ENCODE assay signal across 8 cellular contexts in genomic region chr4:169225058-169225751, GRCh38. TPM values are rescaled to one million over a fixed set of nuclear protein-coding genes. Genes with fewer than 3 reads are reported as not detected.
DNase-seq lines count a peak whose midpoint lies in the region; ATAC-seq, FAIRE-seq and TF ChIP-seq lines count a peak whose summit lies in the region.

No MANE protein-coding gene starts in this region.

- no peak for FAIRE-seq in urothelium cell line (lab: Jason Lieb, UNC)
- FAIRE-seq in HepG2 (lab: Jason Lieb, UNC), result no peak

- no peak for TF ChIP-seq RAD21 in HepG2 (CRISPR knock-in tag; IDR thresholded peaks at IDR 0.05)

- TF ChIP-seq CTCF in heart left ventricle (IDR thresholded peaks at IDR 0.05) (no peak), right atrium auricular region (IDR thresholded peaks at IDR 0.05) (no peak), fibroblast of lung (conservative IDR thresholded peaks at IDR 0.05 in 1 of 2, IDR thresholded peaks at IDR 0.05 in 1 of 2; ENCODE audit: low read depth in 1 of 2, low read length in 2 of 2) (no peak), HepG2 (CRISPR knock-in tag; IDR thresholded peaks at IDR 0.05) (no peak)

- H3K79me2 ChIP-seq in fibroblast of lung (ENCODE audit: control insufficient read depth, insufficient read depth, low read length), result peaks cover 46% of the 10 kb centered on the region
- no peaks in the 10 kb centered on the region for H3K79me2 ChIP-seq in HepG2 (ENCODE audit: insufficient read depth, low read length)

- peak overlapping the region in 2 of 12 donors; percentile 21 to 61 for H3K27ac ChIP-seq in heart left ventricle
- H3K27ac ChIP-seq in right atrium auricular region, result no peak overlapping the region
- peak overlapping the region; percentile 46 for H3K27ac ChIP-seq in fibroblast of lung (ENCODE audit: insufficient read depth, low read length)
- H3K27ac ChIP-seq in HepG2 (ENCODE audit: extremely low read length, insufficient read depth, low read length), result no peak overlapping the region

- in situ Hi-C loops in HepG2 (cut with HindIII; ENCODE audit: extremely low pct_ligation_motif_present, low pct_unique_long_range_greater_than_20kb), result no loop called here

- BruUV-seq in HepG2 (replicated peaks; lab: Mats Ljungman, UMichigan), result no TSS peak

- 88 to 95% (median 92%) methylated on average over 4 of the region's 4 CpGs for WGBS in heart left ventricle, 4 donors
- WGBS in HepG2 (ENCODE audit: low lambda C conversion rate), result 91% methylated on average over 4 of the region's 4 CpGs

- no peaks in the 10 kb centered on the region for H3K9me3 ChIP-seq in heart left ventricle
- H3K9me3 ChIP-seq in right atrium auricular region, result no peaks in the 10 kb centered on the region
- H3K9me3 ChIP-seq in fibroblast of lung (ENCODE audit: control insufficient read depth, insufficient read depth, low read depth, low read length), result no peaks in the 10 kb centered on the region
- no peaks in the 10 kb centered on the region for H3K9me3 ChIP-seq in HepG2 (ENCODE audit: low read length)

- H2AFZ ChIP-seq in fibroblast of lung (ENCODE audit: low read length) (no peak overlapping the region), HepG2 (ENCODE audit: low read length) (no peak overlapping the region)

- H4K20me1 ChIP-seq in fibroblast of lung (ENCODE audit: control insufficient read depth, extremely low read depth, insufficient read depth, low read length) (no peaks in the 10 kb centered on the region), HepG2 (ENCODE audit: insufficient read depth, low read length) (no peaks in the 10 kb centered on the region)

- POLR2A ChIA-PET in HepG2 (lab: Yijun Ruan, JAX), result no interaction called here

- H3K4me2 ChIP-seq in fibroblast of lung (ENCODE audit: extremely low read depth, insufficient read depth, low read length) (peak overlapping the region; percentile 42), HepG2 (ENCODE audit: low read depth, low read length) (no peak overlapping the region)

- H3K9ac ChIP-seq in fibroblast of lung (ENCODE audit: insufficient read depth, low read length) (no peak overlapping the region), HepG2 (ENCODE audit: insufficient read depth, low read depth, low read length) (no peak overlapping the region)

- no peaks in the 10 kb centered on the region for H3K27me3 ChIP-seq in heart left ventricle
- no peaks in the 10 kb centered on the region for H3K27me3 ChIP-seq in right atrium auricular region
- H3K27me3 ChIP-seq in fibroblast of lung (ENCODE audit: control insufficient read depth, insufficient read depth, low read length), result no peaks in the 10 kb centered on the region
- no peaks in the 10 kb centered on the region for H3K27me3 ChIP-seq in HepG2 (ENCODE audit: control insufficient read depth in 1 of 2, insufficient read depth in 2 of 2, low read length in 2 of 2)

- ATAC-seq in heart left ventricle (peak in 3 of 4 donors; percentile 61 to 74 (median 65)), HepG2 (no peak)

- TF ChIP-seq POLR2A in heart left ventricle (IDR thresholded peaks at IDR 0.05) (no peak), HepG2 (IDR thresholded peaks at IDR 0.05; ENCODE audit: insufficient read depth in 1 of 2, low read depth in 2 of 2, low read length in 2 of 2) (no peak)

- CTCF ChIA-PET in HepG2 (lab: Yijun Ruan, JAX; ENCODE audit: low intra/inter-chr PET ratio, low total read pairs), result no interaction called here

- TF ChIP-seq EP300 in HepG2 (IDR thresholded peaks at IDR 0.05; ENCODE audit: low read depth in 2 of 2, low read length in 2 of 2), result no peak
- TF ChIP-seq EP300 in HepG2 (CRISPR knock-in tag; IDR thresholded peaks at IDR 0.05; ENCODE audit: borderline replicate concordance), result no peak

- no peak for DNase-seq in heart left ventricle
- DNase-seq in right atrium auricular region (ENCODE audit: low spot score), result no peak
- peak; percentile 95 for DNase-seq in M059J (ENCODE audit: low read depth)
- DNase-seq in fibroblast of lung (ENCODE audit: low read depth in 2 of 2), result peak; percentile 94 to 98
- peak; percentile 69 for DNase-seq in urothelium cell line (ENCODE audit: low spot score)
- no peak for DNase-seq in HepG2 (ENCODE audit: low spot score)
- DNase-seq in activated naive CD4-positive, alpha-beta T cell treated with anti-CD3 and anti-CD28 coated beads, Interleukin-2, amount 50 U/mL, for 16 hours, result no peak
- DNase-seq in NCI-H2107 treated with DMSO at 0.1 percent for 48 hours (lab: John Stamatoyannopoulos, UW; ENCODE audit: unreplicated experiment), result no peak

- H3K4me3 ChIP-seq in heart left ventricle (no peak overlapping the region), right atrium auricular region (no peak overlapping the region), fibroblast of lung (replicated peaks in 1 of 4; ENCODE audit: control extremely low read depth in 1 of 4, insufficient read depth in 1 of 4, low read depth in 3 of 4, low read length in 4 of 4) (no peak overlapping the region), HepG2 (replicated peaks in 1 of 3; ENCODE audit: insufficient read depth in 1 of 3, low read depth in 2 of 3, low read length in 3 of 3) (no peak overlapping the region)

- intact Hi-C loops in heart left ventricle (cut with DNase I), result no loop called here
- intact Hi-C loops in HepG2 (cut with micrococcal nuclease; ENCODE audit: unreplicated experiment), result no loop called here

- H3K36me3 ChIP-seq in heart left ventricle, result no peaks in the 10 kb centered on the region
- no peaks in the 10 kb centered on the region for H3K36me3 ChIP-seq in right atrium auricular region
- H3K36me3 ChIP-seq in fibroblast of lung (ENCODE audit: control insufficient read depth, insufficient read depth, low read length), result no peaks in the 10 kb centered on the region
- H3K36me3 ChIP-seq in HepG2 (replicated peaks in 1 of 2; ENCODE audit: control insufficient read depth in 1 of 2, insufficient read depth in 2 of 2, low read length in 2 of 2), result no peaks in the 10 kb centered on the region

- H3K4me1 ChIP-seq in heart left ventricle (peaks cover 0 to 24% (median 18%) of the 10 kb centered on the region in 12 donors), right atrium auricular region (peaks cover 0 to 22% of the 10 kb centered on the region in 2 donors), fibroblast of lung (ENCODE audit: control insufficient read depth, extremely low read depth, insufficient read depth, low read length) (peaks cover 20% of the 10 kb centered on the region), HepG2 (ENCODE audit: insufficient read depth, low read length) (peaks cover 18% of the 10 kb centered on the region)

TF ChIP-seq in HepG2, 621 proteins besides CTCF, POLR2A, EP300 and RAD21:
- TF ChIP-seq ZNF597 (CRISPR knock-in tag; IDR thresholded peaks at IDR 0.05) (no peak), ARHGAP35 (CRISPR knock-in tag; IDR thresholded peaks at IDR 0.05; ENCODE audit: borderline replicate concordance) (no peak), BORCS8-MEF2B (CRISPR knock-in tag; IDR thresholded peaks at IDR 0.05) (no peak)

RNA-seq across cellular contexts. Expression of gene SH3RF1, which starts 45.6 kb away (rescaled TPM):
- total RNA-seq in heart left ventricle (10 to 100 TPM in 5 of 9 donors, 1 to 10 TPM in 4; 7.1 to 17.2 (median 10.2) TPM), right atrium auricular region (10 to 100 TPM in 1 of 2 donors, 1 to 10 TPM in 1; 7.8 to 12.4 TPM), fibroblast of lung (10.5 and 13.0 TPM in 2 replicates), HepG2 (2016; rRNA removed; fragmentation: Illumina TruSeq; extraction: Trizol) (3.2 and 3.8 TPM in 2 replicates)
- polyA plus RNA-seq in heart left ventricle (1 to 10 TPM; 1.7 to 6.6 TPM), fibroblast of lung (15.7 and 18.8 TPM in 2 replicates), HepG2 (2011; rRNA removed) (3.1 and 3.2 TPM in 2 replicates)
- 5.0 and 7.9 TPM in 2 replicates for total RNA-seq in M059J (2014; rRNA removed; shearing (Covaris generic))
- polyA plus RNA-seq in fibroblast of lung (2012), result 10.6 and 16.4 TPM in 2 replicates
- polyA minus RNA-seq in fibroblast of lung (ENCODE audit: low replicate concordance), result 69.2 and 74.1 TPM in 2 replicates
- 1.3 and 2.3 TPM in 2 replicates for total RNA-seq in HepG2 (2016; cell fraction: cytosol; rRNA removed; fragmentation: Illumina TruSeq; extraction: Trizol; ENCODE audit: low read depth)
- 3.0 and 3.3 TPM in 2 replicates for total RNA-seq in HepG2 (2016; cell fraction: insoluble cytoplasmic fraction; rRNA removed; fragmentation: Illumina TruSeq; extraction: Trizol)
- total RNA-seq in HepG2 (2016; cell fraction: membrane; rRNA removed; fragmentation: Illumina TruSeq; extraction: Trizol), result 2.4 and 2.6 TPM in 2 replicates
- total RNA-seq in HepG2 (2016; cell fraction: nucleus; rRNA removed; fragmentation: Illumina TruSeq; extraction: Trizol), result 7.0 and 12.0 TPM in 2 replicates
- 1.9 and 2.5 TPM in 2 replicates for polyA plus RNA-seq in HepG2 (2011; cell fraction: cytosol; rRNA removed)
- 5.0 and 7.8 TPM in 2 replicates for polyA plus RNA-seq in HepG2 (2011; cell fraction: nucleus; rRNA removed)
- polyA plus RNA-seq in HepG2 (2012), result 1.9 and 2.2 TPM in 2 replicates
- 0.23 and 0.25 TPM in 2 replicates for polyA plus RNA-seq in HepG2 (2016; cell fraction: cytosol; fragmentation: Illumina TruSeq; extraction: Trizol; ENCODE audit: low read depth)
- 2.4 and 2.7 TPM in 2 replicates for polyA plus RNA-seq in HepG2 (2016; cell fraction: insoluble cytoplasmic fraction; fragmentation: Illumina TruSeq; extraction: Trizol; ENCODE audit: low read depth)
- 0.74 and 0.91 TPM in 2 replicates for polyA plus RNA-seq in HepG2 (2016; cell fraction: membrane; fragmentation: Illumina TruSeq; extraction: Trizol; ENCODE audit: low read depth)
- 2.8 and 3.6 TPM in 2 replicates for polyA plus RNA-seq in HepG2 (2016; cell fraction: nucleus; fragmentation: Illumina TruSeq; extraction: Trizol; ENCODE audit: insufficient read depth, low read depth)
- 25.0 and 59.0 TPM in 2 replicates for polyA minus RNA-seq in HepG2 (2011; rRNA and poly(A)+ RNA removed; ENCODE audit: low replicate concordance)
- 4.5 and 7.2 TPM in 2 replicates for polyA minus RNA-seq in HepG2 (2011; cell fraction: cytosol; rRNA and poly(A)+ RNA removed)
- polyA minus RNA-seq in HepG2 (2011; cell fraction: nucleus; rRNA and poly(A)+ RNA removed), result 26.3 and 31.1 TPM in 2 replicates

Comparison
In these comparisons a context has a peak if more than half of its experiments do, and no peak if none do; other contexts are left out.
1. DNase-seq: peak in M059J (single experiment), fibroblast of lung (2 of 2) and urothelium cell line (single experiment); none in heart left ventricle (0 of 5), right atrium auricular region (single experiment), HepG2 (single experiment), activated naive CD4-positive, alpha-beta T cell treated with anti-CD3 and anti-CD28 coated beads, Interleukin-2, amount 50 U/mL, for 16 hours (single experiment) and NCI-H2107 treated with DMSO at 0.1 percent for 48 hours (single experiment).